ENCODE assay signal across 13 cellular contexts in the genomic region with DNA sequence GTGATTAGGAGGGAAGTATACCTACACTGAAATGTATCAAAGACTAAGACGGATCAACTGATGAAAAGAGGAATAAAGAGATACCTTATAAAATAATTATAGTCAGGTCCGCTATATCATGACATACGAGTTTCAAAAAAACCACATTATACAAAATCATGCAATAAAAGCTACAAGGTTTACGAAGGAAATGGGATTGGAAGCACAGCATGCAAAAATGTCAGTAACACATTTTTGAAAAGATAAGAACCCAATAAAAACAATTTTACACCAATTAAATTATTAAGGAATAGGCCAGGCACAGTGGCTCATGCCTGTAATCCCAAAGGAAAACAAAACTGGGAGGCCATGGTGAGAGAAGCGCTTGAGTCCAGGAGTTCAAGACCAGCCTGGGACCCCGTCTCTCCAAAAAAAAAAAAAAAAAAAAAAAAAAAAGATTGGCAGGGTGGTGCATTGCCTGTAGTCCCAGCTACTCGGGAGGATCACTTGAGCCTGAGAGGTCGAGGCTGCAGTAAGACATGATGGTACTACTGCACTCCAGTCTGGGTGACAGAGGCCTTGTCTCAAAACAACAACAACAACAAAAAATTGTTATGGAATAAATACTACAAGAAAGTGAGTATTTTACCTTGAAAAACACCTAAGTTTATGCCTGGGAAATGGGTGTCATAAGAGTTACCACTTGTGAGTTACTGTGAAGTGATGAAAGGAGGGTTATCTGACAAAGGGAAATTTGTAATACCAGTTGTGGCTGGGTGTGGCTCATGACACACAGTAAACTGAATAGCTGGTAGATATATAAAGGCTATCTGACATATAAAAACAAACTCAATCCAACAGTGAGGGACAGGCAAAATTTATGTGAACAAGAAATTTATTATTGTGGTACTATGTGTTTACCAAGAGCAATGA. TPM values are rescaled to one million over a fixed set of nuclear protein-coding genes. Genes with fewer than 3 reads are reported as not detected.
DNase-seq lines count a peak whose midpoint lies in the region; ATAC-seq, FAIRE-seq and TF ChIP-seq lines count a peak whose summit lies in the region.
"Had no signal": no experiment of that assay in that cellular context is flagged by ENCODE, and none has a peak within 500 bp of the region (broad histone marks: within the 10 kb centered on the region; RNA-seq: fewer than 3 reads in every experiment).

No MANE protein-coding gene starts in this region.

- intact Hi-C loops in K562 (cut with micrococcal nuclease): no loop called here

- peak; percentile 57 for TF ChIP-seq EP300 in K562 (IDR thresholded peaks at IDR 0.05; ENCODE audit: low read length)

- no peak for TF ChIP-seq POLR2A in K562 (conservative IDR thresholded peaks at IDR 0.05)

- H3K9me1 ChIP-seq in K562 (ENCODE audit: control insufficient read depth, insufficient read depth, low read length): no peaks in the 10 kb centered on the region

- H3K9me3 ChIP-seq in K562 (replicated peaks; ENCODE audit: control insufficient read depth, insufficient read depth, low read depth, low read length) (peaks cover 10% of the 10 kb centered on the region; the same call in 1 of the 2 replicates), neutrophil (no peaks in the 10 kb centered on the region)
- H3K9me3 ChIP-seq: pancreas, upper lobe of right lung had no signal

- 0 out of 2 replicates have a peak overlapping the region, but pooled peaks have one; percentile 10 for H2AFZ ChIP-seq in K562 (ENCODE audit: low read depth, low read length)

- H3K79me2 ChIP-seq in K562 (ENCODE audit: control insufficient read depth, insufficient read depth, low read length): peaks cover 100% of the 10 kb centered on the region

- FAIRE-seq in K562 (lab: Jason Lieb, UNC): peak; percentile 35
- FAIRE-seq: pancreas had no signal

- H3K36me3 Mint-ChIP-seq in stimulated activated naive B cell treated with anti-CD40 and anti-IgM and Interleukin-4, amounts not matched to agents 10 μg/mL and 1 μg/mL and 100 μg/mL, for 72 hours: peaks cover 8 to 23% of the 10 kb centered on the region in 2 donors

- H3K36me3 ChIP-seq in K562 (ENCODE audit: control insufficient read depth, insufficient read depth, low read length) (peaks cover 22% of the 10 kb centered on the region; the same call in 1 of the 3 replicates), neutrophil (no peaks in the 10 kb centered on the region)
- H3K36me3 ChIP-seq: pancreas, upper lobe of right lung had no signal

- H3K27ac ChIP-seq in K562 (ENCODE audit: extremely low read depth, low read depth, low read length): peak overlapping the region; percentile 71
- peak overlapping the region; percentile 60 for H3K27ac ChIP-seq in neutrophil
- H3K27ac ChIP-seq: pancreas, upper lobe of right lung had no signal

- H3K4me1 Mint-ChIP-seq in stimulated activated naive B cell treated with anti-CD40 and anti-IgM and Interleukin-4, amounts not matched to agents 10 μg/mL and 1 μg/mL and 100 μg/mL, for 72 hours: peaks cover 43 to 80% of the 10 kb centered on the region in 2 donors

- CTCF ChIA-PET in K562 (lab: Yijun Ruan, JAX; ENCODE audit: low intra/inter-chr PET ratio): interaction anchor here (0.7 kb wide), 1 partner anchor 10 kb away, joined by 8 read pairs; no protein-coding TSS in a partner anchor

- H3K4me3 ChIP-seq in K562: no peak overlapping the region
- no peak overlapping the region for H3K4me3 ChIP-seq in neutrophil (ENCODE audit: low read depth in 1 of 2, low read length in 1 of 2)
- H3K4me3 ChIP-seq: pancreas, upper lobe of right lung had no signal

- ATAC-seq in K562 (peak; percentile 63), GM18867 (IDR thresholded peaks at IDR 0.05; ENCODE audit: unreplicated experiment) (no peak)
- ATAC-seq in stimulated activated naive B cell treated with anti-CD40 and anti-IgM and Interleukin-4, amounts not matched to agents 10 μg/mL and 1 μg/mL and 100 μg/mL, for 72 hours (replicated peaks): no peak
- ATAC-seq: pancreas, upper lobe of right lung had no signal

- no TSS peak for BruUV-seq in K562 (replicated peaks; lab: Mats Ljungman, UMichigan)

- no peak overlapping the region for H3K4me3 Mint-ChIP-seq in stimulated activated naive B cell treated with anti-CD40 and anti-IgM and Interleukin-4, amounts not matched to agents 10 μg/mL and 1 μg/mL and 100 μg/mL, for 72 hours
- H3K4me3 Mint-ChIP-seq: memory B cell had no signal

- H3K27me3 ChIP-seq in K562 (ENCODE audit: control insufficient read depth in 2 of 2, insufficient read depth in 2 of 2, low read length in 2 of 2) (no peaks in the 10 kb centered on the region), neutrophil (no peaks in the 10 kb centered on the region)
- H3K27me3 ChIP-seq: pancreas, upper lobe of right lung had no signal

- peaks cover 0 to 2% of the 10 kb centered on the region in 2 donors for H3K9me3 Mint-ChIP-seq in stimulated activated naive B cell treated with anti-CD40 and anti-IgM and Interleukin-4, amounts not matched to agents 10 μg/mL and 1 μg/mL and 100 μg/mL, for 72 hours
- H3K9me3 Mint-ChIP-seq: memory B cell had no signal

- H3K9ac ChIP-seq in K562 (ENCODE audit: insufficient read depth in 1 of 2, low read depth in 2 of 2, low read length in 2 of 2): peak overlapping the region; percentile 22 to 42; a peak in 3 of 4 replicates

- POLR2A ChIA-PET in K562 (lab: Yijun Ruan, JAX): interaction anchor here (0.6 to 2.1 kb wide), 6 partner anchors 8 to 43 kb away, joined by 3 to 6 read pairs (median 3); no protein-coding TSS in a partner anchor

- H3K4me2 ChIP-seq in K562 (ENCODE audit: insufficient read depth, low read length): peak overlapping the region; percentile 65

- peak; percentile 11 to 22 for DNase-seq in activated CD4-positive, alpha-beta T cell treated with anti-CD3 and anti-CD28 coated beads, Interleukin-2, amount 50 U/mL, for 4 hours
- no peak for DNase-seq in activated CD4-positive, alpha-beta T cell treated with anti-CD3 and anti-CD28 coated beads for 48 hours
- DNase-seq in NCI-H226 (peak; percentile 52), K562 (ENCODE audit: extremely low read depth in 1 of 4, low spot score in 3 of 4) (peak in 1 of 4 experiments; percentile 69), NCI-H446 (lab: John Stamatoyannopoulos, UW) (no peak)
- no peak for DNase-seq in stimulated activated naive B cell treated with anti-CD40 and anti-IgM and Interleukin-4, amounts not matched to agents 10 μg/mL and 1 μg/mL and 100 μg/mL, for 72 hours
- DNase-seq: activated CD8-positive, alpha-beta memory T cell treated with anti-CD3 and anti-CD28 coated beads, Interleukin-2, amount 50 U/mL, for 48 hours; DMS153; pancreas; upper lobe of right lung had no signal

- TF ChIP-seq CTCF in K562 (IDR thresholded peaks at IDR 0.05 in 2 of 3, conservative IDR thresholded peaks at IDR 0.05 in 1 of 3; ENCODE audit: insufficient read depth in 2 of 3, low read depth in 1 of 3, low read length in 3 of 3) (no peak), neutrophil (IDR thresholded peaks at IDR 0.05) (no peak)

- TF ChIP-seq RAD21 in K562 (CRISPR knock-in tag; conservative IDR thresholded peaks at IDR 0.05 in 1 of 2, IDR thresholded peaks at IDR 0.05 in 1 of 2): no peak

- 22% methylated on average over 7 of the region's 8 CpGs for WGBS in K562 (ENCODE audit: insufficient coverage, low coverage, missing lambda C conversion rate)

- in situ Hi-C loops in K562 (cut with MboI): no loop called here

- no peaks in the 10 kb centered on the region for H4K20me1 ChIP-seq in K562 (replicated peaks; ENCODE audit: control insufficient read depth, insufficient read depth, low read length)

- no peak overlapping the region for H3K27ac Mint-ChIP-seq in stimulated activated naive B cell treated with anti-CD40 and anti-IgM and Interleukin-4, amounts not matched to agents 10 μg/mL and 1 μg/mL and 100 μg/mL, for 72 hours
- H3K27ac Mint-ChIP-seq: memory B cell had no signal

- H3K4me1 ChIP-seq in K562 (replicated peaks in 1 of 2; ENCODE audit: control insufficient read depth in 2 of 2, insufficient read depth in 2 of 2, low read length in 2 of 2): peaks cover 15 to 47% of the 10 kb centered on the region in 2 experiments
- H3K4me1 ChIP-seq in neutrophil (ENCODE audit: control insufficient read depth in 1 of 2, insufficient read depth in 1 of 2, low read depth in 1 of 2, low read length in 1 of 2): peaks cover 79 to 87% of the 10 kb centered on the region in 2 experiments

- no peaks in the 10 kb centered on the region for H3K27me3 Mint-ChIP-seq in stimulated activated naive B cell treated with anti-CD40 and anti-IgM and Interleukin-4, amounts not matched to agents 10 μg/mL and 1 μg/mL and 100 μg/mL, for 72 hours
- H3K27me3 Mint-ChIP-seq: memory B cell had no signal

RNA-seq across cellular contexts. Expression of a gene that starts 45.2 kb away (rescaled TPM):
- 23.7 and 84.5 TPM in 2 replicates for total RNA-seq in K562 (2011; cell fraction: chromatin; rRNA removed; ENCODE audit: low replicate concordance)
- 11.0 and 16.3 TPM in 2 replicates for total RNA-seq in K562 (2011; cell fraction: nucleolus; rRNA removed)
- total RNA-seq in K562 (2011; cell fraction: nucleoplasm; rRNA removed): 31.1 and 32.8 TPM in 2 replicates
- total RNA-seq in K562 (2014; rRNA removed) (34.7 and 36.4 TPM in 2 replicates), K562 (2014; rRNA removed; fragmentation: Illumina TruSeq; extraction: Trizol) (64.8 and 74.0 TPM in 2 replicates), K562 (2015; rRNA removed; fragmentation: Illumina TruSeq; extraction: Trizol) (60.3 and 61.5 TPM in 2 replicates), K562 (2021) (80.4 and 87.0 TPM in 2 replicates)
- polyA plus RNA-seq in K562 (2011; rRNA removed) (54.2 and 83.6 TPM in 2 replicates), K562 (2014; fragmentation: Illumina TruSeq; extraction: Trizol) (124 and 130 TPM in 2 replicates), K562 (2014; fragmentation: Nextera tagmentation; extraction: Ambion mirVana) (10 to 100 TPM; 27.5 to 31.2 TPM), K562 (2014; rRNA removed) (51.2 and 53.5 TPM in 2 replicates)
- 30.0 and 36.4 TPM in 2 replicates for polyA plus RNA-seq in K562 (2011; cell fraction: cytosol; rRNA removed)
- polyA plus RNA-seq in K562 (2011; cell fraction: nucleus; rRNA removed): 43.2 and 52.8 TPM in 2 replicates
- polyA plus RNA-seq in K562 (2012): 68.7 and 70.4 TPM in 2 replicates
- polyA minus RNA-seq in K562 (2011; rRNA and poly(A)+ RNA removed): 126 and 143 TPM in 2 replicates
- 54.5 and 56.1 TPM in 2 replicates for polyA minus RNA-seq in K562 (2011; cell fraction: cytosol; rRNA and poly(A)+ RNA removed)
- polyA minus RNA-seq in K562 (2011; cell fraction: nucleus; rRNA and poly(A)+ RNA removed): 19.8 and 32.3 TPM in 2 replicates

RNA-seq across cellular contexts. Expression of a gene that starts 51.3 kb away (rescaled TPM):
- total RNA-seq in K562 (2011; cell fraction: chromatin; rRNA removed; ENCODE audit: low replicate concordance): 19.4 and 35.8 TPM in 2 replicates
- total RNA-seq in K562 (2011; cell fraction: nucleolus; rRNA removed): 26.6 and 26.8 TPM in 2 replicates
- 28.4 and 33.0 TPM in 2 replicates for total RNA-seq in K562 (2011; cell fraction: nucleoplasm; rRNA removed)
- total RNA-seq in K562 (2014; rRNA removed) (199 and 235 TPM in 2 replicates), K562 (2014; rRNA removed; fragmentation: Illumina TruSeq; extraction: Trizol) (167 and 196 TPM in 2 replicates), K562 (2015; rRNA removed; fragmentation: Illumina TruSeq; extraction: Trizol) (159 and 162 TPM in 2 replicates), K562 (2021) (137 and 146 TPM in 2 replicates)
- polyA plus RNA-seq in K562 (2011; rRNA removed) (47.0 and 79.2 TPM in 2 replicates), K562 (2014; fragmentation: Illumina TruSeq; extraction: Trizol) (157 and 177 TPM in 2 replicates), K562 (2014; fragmentation: Nextera tagmentation; extraction: Ambion mirVana) (10 to 100 TPM; 19.4 to 23.4 TPM), K562 (2014; rRNA removed) (214 TPM in 2 replicates)
- polyA plus RNA-seq in K562 (2011; cell fraction: cytosol; rRNA removed): 31.3 and 35.5 TPM in 2 replicates
- polyA plus RNA-seq in K562 (2011; cell fraction: nucleus; rRNA removed): 23.3 and 29.9 TPM in 2 replicates
- polyA plus RNA-seq in K562 (2012): 125 and 138 TPM in 2 replicates
- 22.9 and 25.8 TPM in 2 replicates for polyA minus RNA-seq in K562 (2011; rRNA and poly(A)+ RNA removed)
- 20.5 and 24.8 TPM in 2 replicates for polyA minus RNA-seq in K562 (2011; cell fraction: cytosol; rRNA and poly(A)+ RNA removed)
- 17.0 and 21.9 TPM in 2 replicates for polyA minus RNA-seq in K562 (2011; cell fraction: nucleus; rRNA and poly(A)+ RNA removed)

Comparison
In these comparisons a context has a peak if more than half of its experiments do, and no peak if none do; other contexts are left out.
1. DNase-seq: peak in activated CD4-positive, alpha-beta T cell treated with anti-CD3 and anti-CD28 coated beads, Interleukin-2, amount 50 U/mL, for 4 hours (2 of 2) and NCI-H226 (single experiment); none in activated CD4-positive, alpha-beta T cell treated with anti-CD3 and anti-CD28 coated beads for 48 hours (single experiment), NCI-H446 (0 of 2) and stimulated activated naive B cell treated with anti-CD40 and anti-IgM and Interleukin-4, amounts not matched to agents 10 μg/mL and 1 μg/mL and 100 μg/mL, for 72 hours (single experiment).